Comparison of ENCODE assay signal across 12 cellular contexts in the genomic region with DNA sequence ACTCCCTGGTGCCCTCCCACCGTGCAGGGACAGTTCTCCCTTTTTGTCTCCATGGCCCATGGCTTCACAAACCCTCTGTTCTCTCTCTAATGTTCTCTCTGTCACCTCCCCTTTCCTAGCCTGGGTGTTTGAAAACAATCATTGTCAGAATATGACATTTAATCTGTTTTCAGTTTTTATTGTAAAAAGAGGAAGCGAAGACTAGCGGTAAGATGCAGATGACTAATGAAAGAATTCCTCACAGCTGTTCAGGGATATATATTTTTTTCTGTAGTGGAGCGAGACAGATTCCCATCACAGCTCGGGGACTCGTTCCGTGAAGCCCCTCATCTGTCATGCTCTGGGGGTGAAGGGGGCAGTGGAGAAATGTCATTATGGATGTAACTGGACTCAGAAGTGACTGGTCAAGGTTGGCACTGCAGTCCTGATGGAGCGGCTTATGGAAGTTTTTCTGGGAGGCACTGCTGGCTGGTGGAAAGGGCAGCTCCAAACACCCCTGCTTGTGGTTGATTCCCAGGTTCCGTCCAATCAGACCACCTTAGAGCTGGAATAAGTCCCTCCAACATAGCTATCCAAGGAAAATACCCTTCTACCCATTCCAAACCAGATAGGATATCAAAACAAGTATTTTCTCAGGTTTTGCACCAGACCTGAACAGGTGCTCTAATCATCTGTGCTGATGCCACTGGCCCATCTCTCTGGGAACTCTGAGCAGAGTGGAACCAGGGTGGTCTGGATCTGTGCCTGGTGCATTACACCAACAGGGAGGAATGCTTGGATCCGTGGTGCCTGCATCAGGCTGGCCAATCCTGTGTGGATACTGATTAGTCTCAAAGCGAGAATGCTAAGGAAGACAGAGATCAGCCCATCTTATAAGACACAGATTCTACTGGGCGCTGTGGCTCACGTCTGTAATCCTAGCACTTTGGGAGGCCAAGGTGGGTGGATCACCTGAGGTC.
A peak's percentile ranks its signal among the peaks of the same experiment; 100 is the strongest.
DNase-seq lines count a peak whose midpoint lies in the region; ATAC-seq and TF ChIP-seq lines count a peak whose summit lies in the region.
"Had no signal": no experiment of that assay in that cellular context is flagged by ENCODE, and none has a peak within 500 bp of the region (broad histone marks: within the 10 kb centered on the region; RNA-seq: fewer than 3 reads in every experiment).

No MANE protein-coding gene starts in this region.

- POLR2A ChIA-PET in Caco-2 (lab: Charles Lee): no interaction called here

- intact Hi-C loops in Caco-2 (cut with micrococcal nuclease; ENCODE audit: unreplicated experiment): no loop called here

- H3K4me3 ChIP-seq in SJCRH30: no peak overlapping the region
- H3K4me3 ChIP-seq in Caco-2 (ENCODE audit: low read depth, low read length): no peak overlapping the region
- no peak overlapping the region for H3K4me3 ChIP-seq in osteoblast (ENCODE audit: insufficient read depth, low read length)
- no peak overlapping the region for H3K4me3 ChIP-seq in H7 (ENCODE audit: insufficient read depth, low read depth, low read length)
- H3K4me3 ChIP-seq: PC-9 had no signal

- H3K27me3 ChIP-seq in SJCRH30: no peaks in the 10 kb centered on the region
- H3K27me3 ChIP-seq in Caco-2 (replicated peaks; ENCODE audit: control insufficient read depth, insufficient read depth, low read length): no peaks in the 10 kb centered on the region
- H3K27me3 ChIP-seq in osteoblast (ENCODE audit: insufficient read depth, low read length): no peaks in the 10 kb centered on the region
- H3K27me3 ChIP-seq in H7 (ENCODE audit: control insufficient read depth, insufficient read depth, low read length): no peaks in the 10 kb centered on the region

- H3K79me2 ChIP-seq in osteoblast (ENCODE audit: insufficient read depth, low read length): no peaks in the 10 kb centered on the region

- peaks cover 20% of the 10 kb centered on the region for H3K4me1 ChIP-seq in SJCRH30
- H3K4me1 ChIP-seq in Caco-2: no peaks in the 10 kb centered on the region
- no peaks in the 10 kb centered on the region for H3K4me1 ChIP-seq in osteoblast (ENCODE audit: insufficient read depth, low read length)

- H3K4me3 Mint-ChIP-seq in Caco-2 (ENCODE audit: unreplicated experiment): no peak overlapping the region

- CTCF ChIA-PET in Caco-2 (lab: Charles Lee): no interaction called here

- H4K20me1 ChIP-seq in osteoblast (ENCODE audit: insufficient read depth, low read length): no peaks in the 10 kb centered on the region

- H3K9me3 Mint-ChIP-seq in Caco-2 (ENCODE audit: unreplicated experiment): no peaks in the 10 kb centered on the region

- H3K9me3 ChIP-seq in SJCRH30 (replicated peaks): peaks cover 3% of the 10 kb centered on the region; the same call in 1 of the 2 replicates
- no peaks in the 10 kb centered on the region; the same call in 1 of the 2 replicates for H3K9me3 ChIP-seq in Caco-2
- H3K9me3 ChIP-seq in osteoblast (ENCODE audit: low read depth, low read length): no peaks in the 10 kb centered on the region

- DNase-seq in GM04503 (ENCODE audit: low read depth) (peak; percentile 18), SJCRH30 (peak; percentile 68), Caco-2 (no peak), osteoblast (ENCODE audit: insufficient read length, low spot score, missing footprints) (no peak), NCI-H187 treated with DMSO at 0.1 percent for 48 hours (lab: John Stamatoyannopoulos, UW) (no peak), H7 (no peak)
- DNase-seq: left colon, NCI-H1105, PC-9, posterior cingulate gyrus had no signal

- H3K4me1 Mint-ChIP-seq in Caco-2 (ENCODE audit: low read depth, unreplicated experiment): no peaks in the 10 kb centered on the region

- no peaks in the 10 kb centered on the region for H3K36me3 Mint-ChIP-seq in Caco-2 (ENCODE audit: insufficient read depth, unreplicated experiment)

- ATAC-seq in GM19455 (IDR thresholded peaks at IDR 0.05; ENCODE audit: unreplicated experiment) (peak; percentile 68), HG02981 (IDR thresholded peaks at IDR 0.05; ENCODE audit: unreplicated experiment) (peak; percentile 87)
- ATAC-seq: left colon had no signal

- H3K36me3 ChIP-seq in SJCRH30: no peaks in the 10 kb centered on the region
- no peaks in the 10 kb centered on the region for H3K36me3 ChIP-seq in Caco-2 (ENCODE audit: control insufficient read depth, insufficient read depth, low read length)
- H3K36me3 ChIP-seq in osteoblast (ENCODE audit: insufficient read depth, low read length): no peaks in the 10 kb centered on the region
- no peaks in the 10 kb centered on the region for H3K36me3 ChIP-seq in H7 (replicated peaks; ENCODE audit: control insufficient read depth, insufficient read depth, low read length)

- no peak overlapping the region for H2AFZ ChIP-seq in osteoblast (ENCODE audit: low read length)
- H2AFZ ChIP-seq: PC-9 had no signal

- no peak overlapping the region for H3K27ac Mint-ChIP-seq in Caco-2 (ENCODE audit: unreplicated experiment)

- H3K27me3 Mint-ChIP-seq in Caco-2 (ENCODE audit: insufficient read depth, unreplicated experiment): no peaks in the 10 kb centered on the region

- H3K27ac ChIP-seq in SJCRH30: peak overlapping the region; percentile 90
- H3K27ac ChIP-seq in osteoblast (ENCODE audit: low read depth, low read length): no peak overlapping the region
- H3K27ac ChIP-seq: PC-9 had no signal

- no peak overlapping the region for H3K4me2 ChIP-seq in osteoblast (ENCODE audit: insufficient read depth, low read length)
- H3K4me2 ChIP-seq: PC-9 had no signal

- TF ChIP-seq CTCF in Caco-2 (IDR thresholded peaks at IDR 0.05; ENCODE audit: insufficient read depth in 1 of 2, low read depth in 1 of 2, low read length in 1 of 2, severe bottlenecking in 1 of 2, unreplicated experiment in 1 of 2) (no peak), osteoblast (IDR thresholded peaks at IDR 0.05; ENCODE audit: extremely low read depth, low read depth, low read length) (no peak)

- no TSS peak for BruUV-seq in Caco-2 (replicated peaks; lab: Mats Ljungman, UMichigan)

Comparison
In these comparisons a context has a peak if more than half of its experiments do, and no peak if none do; other contexts are left out.
1. DNase-seq: peak in GM04503 (single experiment) and SJCRH30 (2 of 2); none in Caco-2 (0 of 2), osteoblast (single experiment), NCI-H187 treated with DMSO at 0.1 percent for 48 hours (single experiment) and H7 (single experiment).